ENCODE assay signal across 11 cellular contexts in the genomic region with DNA sequence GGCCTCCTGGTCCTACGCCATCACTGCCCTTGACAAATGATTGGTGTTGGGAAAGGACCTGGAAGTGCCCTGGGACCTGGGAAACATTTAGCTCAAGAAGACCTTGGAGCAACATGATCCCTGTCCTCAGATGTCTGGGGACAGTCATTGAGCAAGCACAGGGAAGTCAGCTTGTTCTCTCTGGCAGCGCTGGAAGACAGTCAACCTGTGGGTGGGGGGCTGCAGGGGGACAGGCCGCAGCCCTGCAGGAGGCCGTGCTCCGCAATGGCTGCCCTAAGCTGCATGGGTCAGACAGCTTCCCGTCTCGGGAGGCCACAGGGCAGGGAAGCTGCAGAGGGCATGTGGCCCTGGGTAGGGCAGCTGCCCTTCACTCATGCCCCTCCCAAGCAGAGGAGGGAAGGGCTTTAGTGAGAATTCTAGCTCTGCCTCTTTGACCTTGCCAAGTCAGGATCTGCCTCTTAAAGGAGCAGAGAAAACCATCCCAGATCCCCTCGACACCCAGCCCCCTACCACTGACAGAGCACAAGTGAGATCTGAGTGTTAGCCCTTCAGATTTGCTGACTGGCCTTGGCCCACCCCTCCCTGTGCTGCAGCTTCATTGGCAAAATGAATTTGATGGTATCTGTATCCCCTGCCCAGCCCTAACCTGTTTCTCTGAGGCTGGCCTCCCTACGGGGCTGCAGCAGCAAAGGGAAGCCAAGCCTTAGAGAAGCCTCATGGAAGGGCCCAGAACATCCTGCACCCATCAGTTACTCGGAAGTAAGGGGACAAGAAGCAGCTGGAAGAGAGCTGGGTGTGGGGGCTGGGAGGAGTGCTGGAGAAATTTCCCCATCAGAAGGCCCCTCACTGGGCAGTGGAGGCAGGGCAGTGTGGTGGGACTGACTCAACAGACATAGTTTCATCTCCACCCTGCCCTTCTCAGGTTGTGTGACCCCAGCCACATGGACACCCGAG. TPM values are rescaled to one million over a fixed set of nuclear protein-coding genes. Genes with fewer than 3 reads are reported as not detected.
DNase-seq lines count a peak whose midpoint lies in the region; ATAC-seq and TF ChIP-seq lines count a peak whose summit lies in the region.
"Had no signal": no experiment of that assay in that cellular context is flagged by ENCODE, and none has a peak within 500 bp of the region (broad histone marks: within the 10 kb centered on the region; RNA-seq: fewer than 3 reads in every experiment).

No MANE protein-coding gene starts in this region.

- 56 to 67% (median 59%) methylated on average over 10 to 11 of the region's 11 CpGs for WGBS in heart left ventricle, 4 donors

- no peaks in the 10 kb centered on the region for H3K27me3 ChIP-seq in A673 (replicated peaks; ENCODE audit: insufficient read depth, low read depth, low read length, poor library complexity)
- H3K27me3 ChIP-seq in NT2/D1 (ENCODE audit: insufficient read depth, insufficient read length), result no peaks in the 10 kb centered on the region
- H3K27me3 ChIP-seq in heart left ventricle, result no peaks in the 10 kb centered on the region
- no peaks in the 10 kb centered on the region for H3K27me3 ChIP-seq in ascending aorta

- no peak for DNase-seq in A673 (ENCODE audit: low spot score)
- DNase-seq in NT2/D1 (ENCODE audit: low read depth, low spot score), result no peak
- peak in 2 of 5 donors; percentile 22 to 41 for DNase-seq in heart left ventricle
- DNase-seq in nephron progenitor cell, result peak; percentile 26
- DNase-seq in stimulated activated CD4-positive, alpha-beta T cell treated with anti-CD3 and anti-CD28 coated beads, Interleukin-4, amount 100 ng/mL, for 4 hours, result no peak
- DNase-seq in ascending aorta (ENCODE audit: low spot score in 2 of 2), result no peak
- DNase-seq: activated CD4-positive, alpha-beta T cell treated with anti-CD3 and anti-CD28 coated beads, Interleukin-2, amount 50 U/mL, for 48 hours; NCI-H1417 treated with DMSO at 0.1 percent for 48 hours had no signal

- H3K36me3 Mint-ChIP-seq in nephron progenitor cell (ENCODE audit: low read depth), result peaks cover 27% of the 10 kb centered on the region

- H3K27ac Mint-ChIP-seq in nephron progenitor cell, result peak overlapping the region; percentile 99

- peak overlapping the region; percentile 58 for H3K27ac ChIP-seq in A673 (ENCODE audit: low read depth, low read length, poor library complexity, severe bottlenecking)
- H3K27ac ChIP-seq in heart left ventricle, result peak overlapping the region in 10 of 12 donors; percentile 3 to 72 (median 64)
- H3K27ac ChIP-seq in ascending aorta, result no peak overlapping the region

- H3K9me3 Mint-ChIP-seq in nephron progenitor cell, result no peaks in the 10 kb centered on the region

- peak overlapping the region; percentile 32 for H3K9ac ChIP-seq in NT2/D1 (ENCODE audit: insufficient read length, low read depth)

- H3K4me3 Mint-ChIP-seq in nephron progenitor cell, result peak overlapping the region; percentile 53

- TF ChIP-seq POLR2A in heart left ventricle (IDR thresholded peaks at IDR 0.05), result no peak

- POLR2A ChIA-PET in A673 (lab: Charles Lee; ENCODE audit: low non-redundant PET), result interaction anchor here (0.6 kb wide), 1 partner anchor 116 kb away, joined by 10 read pairs; no protein-coding TSS in a partner anchor

- peaks cover 84% of the 10 kb centered on the region for H3K4me1 Mint-ChIP-seq in nephron progenitor cell

- no peak for TF ChIP-seq CTCF in A673 (conservative IDR thresholded peaks at IDR 0.05; ENCODE audit: low read depth, low read length)
- TF ChIP-seq CTCF in heart left ventricle (IDR thresholded peaks at IDR 0.05), result no peak
- no peak for TF ChIP-seq CTCF in nephron progenitor cell (IDR thresholded peaks at IDR 0.05)
- TF ChIP-seq CTCF in ascending aorta (IDR thresholded peaks at IDR 0.05), result no peak

- H3K36me3 ChIP-seq in A673 (ENCODE audit: insufficient read depth, low read length, poor library complexity, severe bottlenecking), result peaks cover 15% of the 10 kb centered on the region
- H3K36me3 ChIP-seq in NT2/D1 (ENCODE audit: insufficient read depth, insufficient read length, low read length), result peaks cover 11% of the 10 kb centered on the region
- peaks cover 0 to 5% (median 0%) of the 10 kb centered on the region in 9 donors for H3K36me3 ChIP-seq in heart left ventricle
- H3K36me3 ChIP-seq in ascending aorta, result no peaks in the 10 kb centered on the region
- H3K36me3 ChIP-seq: thoracic aorta had no signal

- H3K9me3 ChIP-seq in A673 (ENCODE audit: low read depth, low read length, poor library complexity, severe bottlenecking), result peaks cover 5% of the 10 kb centered on the region
- peaks cover 5% of the 10 kb centered on the region; the same call in 1 of the 2 replicates for H3K9me3 ChIP-seq in NT2/D1 (ENCODE audit: insufficient read depth, low read length)
- no peaks in the 10 kb centered on the region for H3K9me3 ChIP-seq in heart left ventricle
- H3K9me3 ChIP-seq in ascending aorta, result no peaks in the 10 kb centered on the region
- H3K9me3 ChIP-seq: thoracic aorta had no signal

- H3K4me3 ChIP-seq in A673 (ENCODE audit: low read depth, low read length, poor library complexity, severe bottlenecking), result no peak overlapping the region
- H3K4me3 ChIP-seq in NT2/D1 (ENCODE audit: insufficient read length, low read depth), result no peak overlapping the region
- no peak overlapping the region for H3K4me3 ChIP-seq in heart left ventricle
- no peak overlapping the region for H3K4me3 ChIP-seq in ascending aorta
- H3K4me3 ChIP-seq: thoracic aorta had no signal

- intact Hi-C loops in A673 (cut with micrococcal nuclease; ENCODE audit: unreplicated experiment), result no loop called here
- intact Hi-C loops in heart left ventricle (cut with DNase I), result loop anchor here in 3 of 10 donors (5.0 to 10.0 kb wide), 2 partner anchors 132 to 134 kb away; partner anchors contain the start of gene MEI1 (in 2 of the 3)
- intact Hi-C loops in ascending aorta (cut with DNase I), result no loop called here

- no TSS peak for BruUV-seq in A673 (replicated peaks; lab: Mats Ljungman, UMichigan)

- peak; percentile 32 to 71 (median 55) for ATAC-seq in heart left ventricle
- no peak for ATAC-seq in GM18907 (IDR thresholded peaks at IDR 0.05; ENCODE audit: unreplicated experiment)
- no peak for ATAC-seq in GM19467 (IDR thresholded peaks at IDR 0.05; ENCODE audit: unreplicated experiment)

- no peaks in the 10 kb centered on the region for H3K27me3 Mint-ChIP-seq in nephron progenitor cell (ENCODE audit: low read depth, poor library complexity)

- H3K4me1 ChIP-seq in A673 (ENCODE audit: insufficient read depth, low read length, poor library complexity, severe bottlenecking), result peaks cover 6% of the 10 kb centered on the region
- peaks cover 28% of the 10 kb centered on the region for H3K4me1 ChIP-seq in NT2/D1 (ENCODE audit: insufficient read depth, insufficient read length)
- H3K4me1 ChIP-seq in heart left ventricle, result peaks cover 3 to 30% (median 22%) of the 10 kb centered on the region in 12 donors
- H3K4me1 ChIP-seq in ascending aorta, result no peaks in the 10 kb centered on the region

- CTCF ChIA-PET in A673 (lab: Charles Lee), result no interaction called here

RNA-seq across cellular contexts. Expression of gene SREBF2, which starts 6.2 kb away (rescaled TPM):
- total RNA-seq in A673 (2021) (141 and 162 TPM in 2 replicates), heart left ventricle (100 to 1,000 TPM in 3 of 9 donors, 10 to 100 TPM in 6; 49.1 to 109 (median 73.0) TPM), ascending aorta (46.1 TPM)
- polyA plus RNA-seq in heart left ventricle, result 100 to 1,000 TPM in 1 of 2 donors, 10 to 100 TPM in 1; 39.4 to 115 TPM

RNA-seq across cellular contexts. Expression of gene CCDC134, which starts 26.2 kb away (rescaled TPM):
- 25.9 and 27.4 TPM in 2 replicates for total RNA-seq in A673 (2021)
- 10 to 100 TPM in 1 of 9 donors, 1 to 10 TPM in 8; 2.3 to 10.2 (median 3.5) TPM for total RNA-seq in heart left ventricle
- 1 to 10 TPM; 2.2 to 5.0 TPM for polyA plus RNA-seq in heart left ventricle
- 6.4 TPM for total RNA-seq in ascending aorta

Comparison
In these comparisons a context has a peak if more than half of its experiments do, and no peak if none do; other contexts are left out.
1. H3K27ac ChIP-seq: peak in A673 (single experiment) and heart left ventricle (10 of 12); none in ascending aorta (0 of 2).
2. ATAC-seq: peak in heart left ventricle (4 of 4); none in GM18907 (single experiment) and GM19467 (single experiment).